Comparison of ENCODE assay signal across 19 cellular contexts in genomic region chr2:38597115-38597514, GRCh38. TPM values are rescaled to one million over a fixed set of nuclear protein-coding genes. Genes with fewer than 3 reads are reported as not detected.
DNase-seq lines count a peak whose midpoint lies in the region; ATAC-seq and TF ChIP-seq lines count a peak whose summit lies in the region.
"Had no signal": no experiment of that assay in that cellular context is flagged by ENCODE, and none has a peak within 500 bp of the region (broad histone marks: within the 10 kb centered on the region; RNA-seq: fewer than 3 reads in every experiment).

No MANE protein-coding gene starts in this region.

- CTCF ChIA-PET in CD4-positive, alpha-beta T cell (lab: Charles Lee) = interaction anchor here (1.6 to 3.0 kb wide), 2 partner anchors 15 to 85 kb away, joined by 7 to 12 read pairs; no protein-coding TSS in a partner anchor
- CTCF ChIA-PET in activated CD8-positive, alpha-beta T cell treated with anti-CD3 and anti-CD28 coated beads for 36 hours (lab: Charles Lee) = interaction anchor here (0.9 to 3.0 kb wide), 6 partner anchors 15 to 144 kb away, joined by 3 to 14 read pairs (median 3); no protein-coding TSS in a partner anchor

- peaks cover 8% of the 10 kb centered on the region for H3K36me3 ChIP-seq in DND-41 (ENCODE audit: insufficient read depth, low read length)
- H3K36me3 ChIP-seq: HAP-1, lower lobe of right lung, upper lobe of right lung had no signal

- H3K27ac Mint-ChIP-seq in CD4-positive, alpha-beta T cell = peak overlapping the region; percentile 76
- H3K27ac Mint-ChIP-seq in activated CD8-positive, alpha-beta T cell treated with anti-CD3 and anti-CD28 coated beads for 36 hours = peak overlapping the region; percentile 57
- H3K27ac Mint-ChIP-seq in mesothelial cell of epicardium = peak overlapping the region; percentile 11
- H3K27ac Mint-ChIP-seq: activated B cell treated with CpG ODN at 0.5 μM for 24 hours had no signal

- H3K9ac ChIP-seq in DND-41 (ENCODE audit: low read depth, low read length) = no peak overlapping the region

- H3K4me3 Mint-ChIP-seq in CD4-positive, alpha-beta T cell = peak overlapping the region; percentile 42
- H3K4me3 Mint-ChIP-seq in activated CD8-positive, alpha-beta T cell treated with anti-CD3 and anti-CD28 coated beads for 36 hours = peak overlapping the region; percentile 46
- no peak overlapping the region for H3K4me3 Mint-ChIP-seq in mesothelial cell of epicardium
- H3K4me3 Mint-ChIP-seq: activated B cell treated with CpG ODN at 0.5 μM for 24 hours had no signal

- H3K9me3 ChIP-seq in CD4-positive, alpha-beta T cell (ENCODE audit: control insufficient read depth, low read length) = no peaks in the 10 kb centered on the region
- H3K9me3 ChIP-seq in DND-41 (ENCODE audit: insufficient read depth, low read length, severe bottlenecking) = no peaks in the 10 kb centered on the region
- H3K9me3 ChIP-seq: HAP-1, lower lobe of right lung, upper lobe of right lung had no signal

- intact Hi-C loops in CD4-positive, alpha-beta T cell (cut with DNase I, micrococcal nuclease) = no loop called here
- intact Hi-C loops in activated CD8-positive, alpha-beta T cell treated with anti-CD3 and anti-CD28 coated beads for 36 hours (cut with micrococcal nuclease) = no loop called here

- H3K27me3 ChIP-seq in CD4-positive, alpha-beta T cell (ENCODE audit: control insufficient read depth, insufficient read depth, low read length) = no peaks in the 10 kb centered on the region
- no peaks in the 10 kb centered on the region for H3K27me3 ChIP-seq in DND-41 (ENCODE audit: insufficient read depth, low read length, poor library complexity)
- H3K27me3 ChIP-seq: foreskin keratinocyte, upper lobe of right lung had no signal

- H3K4me3 ChIP-seq in DND-41 (ENCODE audit: low read depth in 1 of 2, low read length in 2 of 2) = no peak overlapping the region
- H3K4me3 ChIP-seq: HAP-1, lower lobe of right lung, upper lobe of right lung had no signal

- POLR2A ChIA-PET in CD4-positive, alpha-beta T cell (lab: Charles Lee) = interaction anchor here (1.2 to 9.9 kb wide), 3 partner anchors 14 to 154 kb away, joined by 4 to 136 read pairs (median 7); partner anchors contain the start of gene SRSF7
- POLR2A ChIA-PET in activated CD8-positive, alpha-beta T cell treated with anti-CD3 and anti-CD28 coated beads for 36 hours (lab: Charles Lee) = interaction anchor here (1.3 to 14.6 kb wide), 3 partner anchors 11 to 149 kb away, joined by 6 to 209 read pairs (median 6); partner anchors contain the start of genes GALM and SRSF7

- no peak for TF ChIP-seq CTCF in CD4-positive, alpha-beta T cell (IDR thresholded peaks at IDR 0.05)
- TF ChIP-seq CTCF in DND-41 (IDR thresholded peaks at IDR 0.05; ENCODE audit: borderline replicate concordance, extremely low read depth, low read length, poor library complexity, severe bottlenecking) (no peak), mesothelial cell of epicardium (IDR thresholded peaks at IDR 0.05; ENCODE audit: unreplicated experiment) (no peak)
- TF ChIP-seq CTCF in activated CD8-positive, alpha-beta T cell treated with anti-CD3 and anti-CD28 coated beads for 36 hours (IDR thresholded peaks at IDR 0.05) = no peak

- peak overlapping the region; percentile 0; the same call in 1 of the 2 replicates for H3K4me2 ChIP-seq in DND-41 (ENCODE audit: insufficient read depth, low read length)

- no peaks in the 10 kb centered on the region for H3K36me3 Mint-ChIP-seq in CD4-positive, alpha-beta T cell (ENCODE audit: low read depth)
- H3K36me3 Mint-ChIP-seq in activated CD8-positive, alpha-beta T cell treated with anti-CD3 and anti-CD28 coated beads for 36 hours (ENCODE audit: low read depth) = peaks cover 28% of the 10 kb centered on the region
- H3K36me3 Mint-ChIP-seq in mesothelial cell of epicardium = no peaks in the 10 kb centered on the region

- H3K79me2 ChIP-seq in DND-41 (ENCODE audit: insufficient read depth, low read length) = peaks cover 100% of the 10 kb centered on the region

- no peak overlapping the region for H2AFZ ChIP-seq in DND-41 (ENCODE audit: low read depth, low read length)

- no peak overlapping the region for H3K27ac ChIP-seq in CD4-positive, alpha-beta T cell (ENCODE audit: low read depth, low read length)
- no peak overlapping the region for H3K27ac ChIP-seq in DND-41 (ENCODE audit: low read length)
- H3K27ac ChIP-seq: epithelial cell of prostate, foreskin keratinocyte, lower lobe of right lung, upper lobe of right lung had no signal

- no peaks in the 10 kb centered on the region for H3K27me3 Mint-ChIP-seq in CD4-positive, alpha-beta T cell
- no peaks in the 10 kb centered on the region for H3K27me3 Mint-ChIP-seq in activated CD8-positive, alpha-beta T cell treated with anti-CD3 and anti-CD28 coated beads for 36 hours
- H3K27me3 Mint-ChIP-seq in mesothelial cell of epicardium (ENCODE audit: low read depth) = no peaks in the 10 kb centered on the region

- no peak for DNase-seq in CD4-positive, alpha-beta T cell
- DNase-seq in DND-41 (no peak), mesothelial cell of epicardium (ENCODE audit: low spot score in 2 of 2, unreplicated experiment in 2 of 2) (no peak), HuH-7.5 (ENCODE audit: low spot score) (no peak), NCI-H446 treated with DMSO at 0.1 percent for 48 hours (lab: John Stamatoyannopoulos, UW) (no peak)
- no peak for DNase-seq in activated CD8-positive, alpha-beta T cell treated with anti-CD3 and anti-CD28 coated beads for 36 hours
- DNase-seq: activated B cell treated with CpG ODN at 0.5 μM for 24 hours; amniotic stem cell; foreskin keratinocyte; lower lobe of right lung; NCI-H1694; OCI-M1; retina; SHP77; stimulated activated CD4-positive, alpha-beta T cell treated with anti-CD3 and anti-CD28 coated beads, Interleukin-4, amount 100 ng/mL, for 4 hours; upper lobe of right lung had no signal

- H3K4me1 Mint-ChIP-seq in CD4-positive, alpha-beta T cell (ENCODE audit: low read depth) = peaks cover 67% of the 10 kb centered on the region
- H3K4me1 Mint-ChIP-seq in activated CD8-positive, alpha-beta T cell treated with anti-CD3 and anti-CD28 coated beads for 36 hours (ENCODE audit: low read depth) = peaks cover 61% of the 10 kb centered on the region
- peaks cover 47% of the 10 kb centered on the region for H3K4me1 Mint-ChIP-seq in mesothelial cell of epicardium

- H3K9me3 Mint-ChIP-seq in CD4-positive, alpha-beta T cell = no peaks in the 10 kb centered on the region
- no peaks in the 10 kb centered on the region for H3K9me3 Mint-ChIP-seq in activated CD8-positive, alpha-beta T cell treated with anti-CD3 and anti-CD28 coated beads for 36 hours
- H3K9me3 Mint-ChIP-seq in mesothelial cell of epicardium = no peaks in the 10 kb centered on the region
- H3K9me3 Mint-ChIP-seq: activated B cell treated with CpG ODN at 0.5 μM for 24 hours had no signal

- peaks cover 51% of the 10 kb centered on the region for H4K20me1 ChIP-seq in DND-41 (ENCODE audit: insufficient read depth, low read length)

- H3K4me1 ChIP-seq in DND-41 (ENCODE audit: insufficient read depth, low read length) = peaks cover 34% of the 10 kb centered on the region

- no peak for ATAC-seq in CD4-positive, alpha-beta T cell (ENCODE audit: poor library complexity)
- ATAC-seq in DND-41 (ENCODE audit: insufficient read depth, low read depth) = no peak
- no peak for ATAC-seq in activated CD8-positive, alpha-beta T cell treated with anti-CD3 and anti-CD28 coated beads for 36 hours
- ATAC-seq in GM21825 (IDR thresholded peaks at IDR 0.05; ENCODE audit: unreplicated experiment) = no peak
- ATAC-seq: foreskin keratinocyte, lower lobe of right lung, upper lobe of right lung had no signal

RNA-seq across cellular contexts. Expression of gene HNRNPLL, which starts 5.6 kb away (rescaled TPM):
- 10 to 100 TPM; 44.9 to 46.5 TPM for total RNA-seq in CD4-positive, alpha-beta T cell
- 10 to 100 TPM; 54.9 to 55.3 TPM for total RNA-seq in activated CD8-positive, alpha-beta T cell treated with anti-CD3 and anti-CD28 coated beads for 36 hours
- 73.9 to 84.8 TPM (median 80.7 TPM) in 3 replicates for total RNA-seq in mesothelial cell of epicardium

Comparison
In these comparisons a context has a peak if more than half of its experiments do, and no peak if none do; other contexts are left out.
1. H3K27ac Mint-ChIP-seq: peak in every context shown above with its lines; median percentile 76 in CD4-positive, alpha-beta T cell; 57 in activated CD8-positive, alpha-beta T cell treated with anti-CD3 and anti-CD28 coated beads for 36 hours; 11 in mesothelial cell of epicardium.